Comparison of ENCODE assay signal across 26 cellular contexts in genomic region chr5:14487101-14487895, GRCh38.
"Had no signal": no experiment of that assay in that cellular context is flagged by ENCODE, and none has a peak within 500 bp of the region (broad histone marks: within the 10 kb centered on the region; RNA-seq: fewer than 3 reads in every experiment).

No MANE protein-coding gene starts in this region.

- H3K36me3 Mint-ChIP-seq: stimulated activated effector memory CD8-positive, alpha-beta T cell treated with anti-CD3 and anti-CD28 coated beads, Interleukin-12 subunit alpha, Interleukin-12 subunit beta, amount 100 ng/mL, for 72 hours had no signal

- H3K4me3 ChIP-seq: adrenal gland, ascending aorta, left lung, lower lobe of right lung, neural progenitor cell, right lobe of liver, suprapubic skin, tibial artery, upper lobe of right lung had no signal

- H3K4me1 ChIP-seq: ascending aorta, neural progenitor cell, right lobe of liver, tibial artery, upper lobe of right lung had no signal

- H3K27ac Mint-ChIP-seq: activated CD4-positive, alpha-beta T cell treated with anti-CD3 and anti-CD28 coated beads for 36 hours; activated naive CD4-positive, alpha-beta T cell treated with anti-CD3 and anti-CD28 coated beads for 36 hours; activated naive CD8-positive, alpha-beta T cell treated with anti-CD3 and anti-CD28 coated beads for 36 hours; activated T-helper 1 cell treated with anti-CD3 and anti-CD28 coated beads, Interleukin-12 subunit alpha, Interleukin-12 subunit beta, Interleukin-2, Interleukin-4 antibody, amounts not matched to agents 30 ng/mL and 10 ng/mL and 1 ng/mL, durations not matched to agents 14 hours and 24 hours and 36 hours; immature natural killer cell; natural killer cell; neural progenitor cell; stimulated activated effector memory CD8-positive, alpha-beta T cell treated with anti-CD3 and anti-CD28 coated beads, Interleukin-12 subunit alpha, Interleukin-12 subunit beta, amount 100 ng/mL, for 72 hours had no signal

- ATAC-seq: activated CD4-positive, alpha-beta T cell treated with anti-CD3 and anti-CD28 coated beads for 36 hours; left lung; lower lobe of right lung; natural killer cell; right lobe of liver; stimulated activated effector memory CD8-positive, alpha-beta T cell treated with anti-CD3 and anti-CD28 coated beads, Interleukin-12 subunit alpha, Interleukin-12 subunit beta, amount 100 ng/mL, for 72 hours; upper lobe of right lung had no signal

- H3K36me3 ChIP-seq: neural progenitor cell had no signal

- H3K4me3 Mint-ChIP-seq: activated CD4-positive, alpha-beta T cell treated with anti-CD3 and anti-CD28 coated beads for 36 hours; activated naive CD4-positive, alpha-beta T cell treated with anti-CD3 and anti-CD28 coated beads for 36 hours; activated naive CD8-positive, alpha-beta T cell treated with anti-CD3 and anti-CD28 coated beads for 36 hours; activated T-helper 1 cell treated with anti-CD3 and anti-CD28 coated beads, Interleukin-12 subunit alpha, Interleukin-12 subunit beta, Interleukin-2, Interleukin-4 antibody, amounts not matched to agents 30 ng/mL and 10 ng/mL and 1 ng/mL, durations not matched to agents 14 hours and 24 hours and 36 hours; immature natural killer cell; natural killer cell; neural progenitor cell; stimulated activated effector memory CD8-positive, alpha-beta T cell treated with anti-CD3 and anti-CD28 coated beads, Interleukin-12 subunit alpha, Interleukin-12 subunit beta, amount 100 ng/mL, for 72 hours had no signal

- H3K27me3 Mint-ChIP-seq: activated CD4-positive, alpha-beta T cell treated with anti-CD3 and anti-CD28 coated beads for 36 hours; activated naive CD8-positive, alpha-beta T cell treated with anti-CD3 and anti-CD28 coated beads for 36 hours had no signal

- H3K9me3 Mint-ChIP-seq: activated naive CD4-positive, alpha-beta T cell treated with anti-CD3 and anti-CD28 coated beads for 36 hours; activated naive CD8-positive, alpha-beta T cell treated with anti-CD3 and anti-CD28 coated beads for 36 hours; activated T-helper 1 cell treated with anti-CD3 and anti-CD28 coated beads, Interleukin-12 subunit alpha, Interleukin-12 subunit beta, Interleukin-2, Interleukin-4 antibody, amounts not matched to agents 30 ng/mL and 10 ng/mL and 1 ng/mL, durations not matched to agents 14 hours and 24 hours and 36 hours; immature natural killer cell; natural killer cell; neural progenitor cell; stimulated activated effector memory CD8-positive, alpha-beta T cell treated with anti-CD3 and anti-CD28 coated beads, Interleukin-12 subunit alpha, Interleukin-12 subunit beta, amount 100 ng/mL, for 72 hours had no signal

- H3K4me1 Mint-ChIP-seq: neural progenitor cell had no signal

- DNase-seq: activated CD4-positive, alpha-beta T cell treated with anti-CD3 and anti-CD28 coated beads for 36 hours; activated CD4-positive, alpha-beta T cell treated with anti-CD3 and anti-CD28 coated beads, Interleukin-2, amount 50 U/mL, for 4 hours; activated CD4-positive, CD25-positive, alpha-beta regulatory T cell; activated CD8-positive, alpha-beta memory T cell treated with anti-CD3 and anti-CD28 coated beads for 24 hours; activated effector memory CD4-positive, alpha-beta T cell treated with anti-CD3 and anti-CD28 coated beads, Interleukin-2, amount 50 U/mL, for 16 hours; activated naive CD4-positive, alpha-beta T cell treated with anti-CD3 and anti-CD28 coated beads for 36 hours; activated naive CD8-positive, alpha-beta T cell treated with anti-CD3 and anti-CD28 coated beads for 36 hours; brain microvascular endothelial cell; caudate nucleus; hippocampal formation; immature natural killer cell; lower lobe of right lung; mesendoderm; natural killer cell; right lobe of liver; stimulated activated CD4-positive, alpha-beta T cell treated with anti-CD3 and anti-CD28 coated beads, Interleukin-4, amount 100 ng/mL, for 24 hours; T-helper 2 cell; tibial artery; upper lobe of right lung had no signal

- H3K9me3 ChIP-seq: adrenal gland, ascending aorta, left lung, lower lobe of right lung, right lobe of liver, suprapubic skin, tibial artery, upper lobe of right lung had no signal

- H3K27me3 ChIP-seq: adrenal gland, ascending aorta, brain microvascular endothelial cell, left lung, neural progenitor cell, right lobe of liver, suprapubic skin, tibial artery, upper lobe of right lung had no signal

- H3K27ac ChIP-seq: adrenal gland, ascending aorta, brain microvascular endothelial cell, left lung, lower lobe of right lung, neural progenitor cell, right lobe of liver, suprapubic skin, tibial artery, upper lobe of right lung had no signal
